Comparison of ENCODE assay signal across 8 cellular contexts in genomic region chr11:75583710-75584658, GRCh38. TPM values are rescaled to one million over a fixed set of nuclear protein-coding genes. Genes with fewer than 3 reads are reported as not detected.
A peak's percentile ranks its signal among the peaks of the same experiment; 100 is the strongest.
DNase-seq lines count a peak whose midpoint lies in the region; ATAC-seq and TF ChIP-seq lines count a peak whose summit lies in the region.

No MANE protein-coding gene starts in this region.

- H3K27ac Mint-ChIP-seq in activated CD4-positive, alpha-beta T cell treated with anti-CD3 and anti-CD28 coated beads, Interleukin-2, amount 10 ng/mL, durations not matched to agents 7 days and 5 days = peak overlapping the region; percentile 74
- peak overlapping the region; percentile 91 for H3K27ac Mint-ChIP-seq in osteocyte (ENCODE audit: unreplicated experiment)

- DNase-seq in activated CD4-positive, alpha-beta T cell treated with anti-CD3 and anti-CD28 coated beads, Interleukin-2, amount 10 ng/mL, durations not matched to agents 7 days and 5 days = no peak
- no peak for DNase-seq in activated CD4-positive, alpha-beta T cell treated with anti-CD3 and anti-CD28 coated beads for 4 hours
- peak; percentile 37 for DNase-seq in NCI-H146 treated with DMSO at 0.1 percent for 48 hours (lab: John Stamatoyannopoulos, UW; ENCODE audit: unreplicated experiment)
- peak; percentile 74 for DNase-seq in amniotic epithelial cell (ENCODE audit: low read depth)
- DNase-seq in left cardiac atrium = peak; percentile 81
- no peak for DNase-seq in osteocyte (ENCODE audit: extremely low spot score, unreplicated experiment)

- CTCF ChIA-PET in activated CD4-positive, alpha-beta T cell treated with anti-CD3 and anti-CD28 coated beads, Interleukin-2, amount 10 ng/mL, durations not matched to agents 7 days and 5 days (lab: Charles Lee) = interaction anchor here (0.5 to 2.1 kb wide), 3 partner anchors 12 to 108 kb away, joined by 3 to 7 read pairs (median 4); no protein-coding TSS in a partner anchor

- peaks cover 20% of the 10 kb centered on the region for H3K4me1 Mint-ChIP-seq in activated CD4-positive, alpha-beta T cell treated with anti-CD3 and anti-CD28 coated beads, Interleukin-2, amount 10 ng/mL, durations not matched to agents 7 days and 5 days
- peaks cover 13% of the 10 kb centered on the region for H3K4me1 Mint-ChIP-seq in osteocyte (ENCODE audit: unreplicated experiment)

- no peaks in the 10 kb centered on the region for H3K36me3 Mint-ChIP-seq in activated CD4-positive, alpha-beta T cell treated with anti-CD3 and anti-CD28 coated beads, Interleukin-2, amount 10 ng/mL, durations not matched to agents 7 days and 5 days (ENCODE audit: low read depth)
- no peaks in the 10 kb centered on the region for H3K36me3 Mint-ChIP-seq in osteocyte (ENCODE audit: unreplicated experiment)

- POLR2A ChIA-PET in activated CD4-positive, alpha-beta T cell treated with anti-CD3 and anti-CD28 coated beads, Interleukin-2, amount 10 ng/mL, durations not matched to agents 7 days and 5 days (lab: Charles Lee) = no interaction called here

- no peaks in the 10 kb centered on the region for H3K9me3 Mint-ChIP-seq in activated CD4-positive, alpha-beta T cell treated with anti-CD3 and anti-CD28 coated beads, Interleukin-2, amount 10 ng/mL, durations not matched to agents 7 days and 5 days
- H3K9me3 Mint-ChIP-seq in osteocyte (ENCODE audit: unreplicated experiment) = no peaks in the 10 kb centered on the region

- peaks cover 3% of the 10 kb centered on the region for H3K27me3 Mint-ChIP-seq in activated CD4-positive, alpha-beta T cell treated with anti-CD3 and anti-CD28 coated beads, Interleukin-2, amount 10 ng/mL, durations not matched to agents 7 days and 5 days
- H3K27me3 Mint-ChIP-seq in osteocyte (ENCODE audit: unreplicated experiment) = no peaks in the 10 kb centered on the region

- intact Hi-C loops in left cardiac atrium (cut with DNase I) = loop anchor here in 1 of 2 donors (1.0 kb wide), 1 partner anchor 22 kb away; the partner anchor contains the start of gene SERPINH1

- TF ChIP-seq CTCF in osteocyte (IDR thresholded peaks at IDR 0.05) = no peak

- peak overlapping the region; percentile 71 for H3K4me3 Mint-ChIP-seq in activated CD4-positive, alpha-beta T cell treated with anti-CD3 and anti-CD28 coated beads, Interleukin-2, amount 10 ng/mL, durations not matched to agents 7 days and 5 days
- peak overlapping the region; percentile 71 for H3K4me3 Mint-ChIP-seq in osteocyte (ENCODE audit: unreplicated experiment)

- ATAC-seq in left cardiac atrium (peak; percentile 72 to 82), GM18907 (IDR thresholded peaks at IDR 0.05; ENCODE audit: unreplicated experiment) (no peak)
- no peak for ATAC-seq in activated CD4-positive, CD25-positive, alpha-beta regulatory T cell treated with anti-CD3 and anti-CD28 coated beads, Interleukin-2, amount 50 U/mL, for 24 hours

RNA-seq across cellular contexts. Expression of gene SERPINH1, which starts 21.9 kb away (rescaled TPM):
- 10 to 100 TPM; 11.3 to 11.9 TPM for total RNA-seq in activated CD4-positive, alpha-beta T cell treated with anti-CD3 and anti-CD28 coated beads, Interleukin-2, amount 10 ng/mL, durations not matched to agents 7 days and 5 days
- total RNA-seq in left cardiac atrium = 100 to 1,000 TPM; 105 to 137 TPM
- 484 and 511 TPM in 2 replicates for total RNA-seq in osteocyte

RNA-seq across cellular contexts. Expression of gene GDPD5, which starts 58.2 kb away (rescaled TPM):
- total RNA-seq in activated CD4-positive, alpha-beta T cell treated with anti-CD3 and anti-CD28 coated beads, Interleukin-2, amount 10 ng/mL, durations not matched to agents 7 days and 5 days = 10 to 100 TPM; 55.8 to 62.3 TPM
- 10 to 100 TPM; 12.3 to 17.6 TPM for total RNA-seq in left cardiac atrium
- total RNA-seq in osteocyte = 3.1 and 4.0 TPM in 2 replicates

Comparison
In these comparisons a context has a peak if more than half of its experiments do, and no peak if none do; other contexts are left out.
1. DNase-seq: peak in NCI-H146 treated with DMSO at 0.1 percent for 48 hours (single experiment), amniotic epithelial cell (single experiment) and left cardiac atrium (single experiment); none in activated CD4-positive, alpha-beta T cell treated with anti-CD3 and anti-CD28 coated beads, Interleukin-2, amount 10 ng/mL, durations not matched to agents 7 days and 5 days (single experiment), activated CD4-positive, alpha-beta T cell treated with anti-CD3 and anti-CD28 coated beads for 4 hours (0 of 2) and osteocyte (single experiment).
2. ATAC-seq: peak in left cardiac atrium (2 of 2); none in activated CD4-positive, CD25-positive, alpha-beta regulatory T cell treated with anti-CD3 and anti-CD28 coated beads, Interleukin-2, amount 50 U/mL, for 24 hours (0 of 2) and GM18907 (single experiment).
3. RNA of gene SERPINH1, which starts 21.9 kb away (total RNA-seq): 484 to 511 TPM in osteocyte and 105 to 137 TPM in left cardiac atrium; 11.3 to 11.9 TPM in activated CD4-positive, alpha-beta T cell treated with anti-CD3 and anti-CD28 coated beads, Interleukin-2, amount 10 ng/mL, durations not matched to agents 7 days and 5 days; every median in the first group is over 4 times any median in the second.